ENCODE assay signal across 22 cellular contexts in the genomic region with DNA sequence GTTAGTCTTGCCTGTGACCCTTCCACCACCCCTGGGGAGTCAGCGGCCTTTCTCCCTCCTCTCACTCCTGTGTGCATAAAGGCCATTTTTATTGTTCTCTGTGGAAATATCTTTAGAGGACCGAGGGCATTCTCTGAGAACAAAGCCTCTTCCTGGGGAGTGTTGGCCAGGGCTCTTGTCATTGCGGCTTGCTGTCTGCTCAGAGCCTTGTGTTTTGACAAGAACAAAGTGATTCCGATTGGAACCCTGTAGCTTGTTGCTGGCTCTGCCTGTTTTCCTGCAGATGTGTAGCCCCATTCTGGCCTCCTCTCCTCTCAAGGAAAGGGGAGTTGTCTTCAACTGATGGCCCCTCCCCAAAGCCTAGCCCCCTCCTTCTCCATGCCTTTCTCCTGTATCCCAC.
"Had no signal": no experiment of that assay in that cellular context is flagged by ENCODE, and none has a peak within 500 bp of the region (broad histone marks: within the 10 kb centered on the region; RNA-seq: fewer than 3 reads in every experiment).

No MANE protein-coding gene starts in this region.

- H3K4me1 ChIP-seq: adrenal gland, ascending aorta, testis, vagina had no signal

- DNase-seq: activated T-cell treated with anti-CD3 and anti-CD28 coated beads, Interleukin-2, amount 50 U/mL, for 24 hours; adrenal gland; central memory CD4-positive, alpha-beta T cell; dermis blood vessel endothelial cell; effector memory CD4-positive, alpha-beta T cell; glutamatergic neuron; left colon; mucosa of descending colon; stimulated activated CD4-positive, alpha-beta T cell treated with anti-CD3 and anti-CD28 coated beads, Interleukin-4, amount 100 ng/mL, for 4 hours; testis; trophoblast cell had no signal

- H3K4me3 ChIP-seq: adrenal gland, ascending aorta, hepatocyte, mucosa of descending colon, testis, vagina had no signal

- H3K4me1 Mint-ChIP-seq: activated T-helper 17 cell treated with anti-CD3 and anti-CD28 coated beads, Interleukin-2, amount 50 U/mL, for 72 hours; memory B cell had no signal

- H3K79me2 ChIP-seq: hepatocyte had no signal

- H2AFZ ChIP-seq: hepatocyte had no signal

- H3K27me3 ChIP-seq: ascending aorta, testis, vagina had no signal

- H3K9me3 Mint-ChIP-seq: activated T-cell treated with anti-CD3 and anti-CD28 coated beads, Interleukin-2, amount 50 U/mL, for 24 hours; activated T-helper 17 cell treated with anti-CD3 and anti-CD28 coated beads, Interleukin-2, amount 50 U/mL, for 72 hours had no signal

- H3K4me2 ChIP-seq: hepatocyte had no signal

- H3K27ac Mint-ChIP-seq: activated naive CD8-positive, alpha-beta T cell; activated T-cell treated with anti-CD3 and anti-CD28 coated beads, Interleukin-2, amount 50 U/mL, for 24 hours; activated T-helper 17 cell treated with anti-CD3 and anti-CD28 coated beads, Interleukin-2, amount 50 U/mL, for 72 hours; memory B cell had no signal

- H3K27ac ChIP-seq: adrenal gland, ascending aorta, hepatocyte, testis, vagina, VCaP had no signal

- H3K36me3 Mint-ChIP-seq: activated naive CD8-positive, alpha-beta T cell; memory B cell had no signal

- ATAC-seq: activated T-helper 17 cell treated with anti-CD3 and anti-CD28 coated beads, Interleukin-2, amount 50 U/mL, for 72 hours; esophagus mucosa; left colon; mucosa of descending colon had no signal

- FAIRE-seq: endothelial cell of umbilical vein, frontal cortex, keratinocyte had no signal

- H3K4me3 Mint-ChIP-seq: activated naive CD8-positive, alpha-beta T cell; activated T-cell treated with anti-CD3 and anti-CD28 coated beads, Interleukin-2, amount 50 U/mL, for 24 hours; activated T-helper 17 cell treated with anti-CD3 and anti-CD28 coated beads, Interleukin-2, amount 50 U/mL, for 72 hours; memory B cell had no signal

- H3K9me3 ChIP-seq: adrenal gland, ascending aorta, mucosa of descending colon, testis, vagina had no signal

- H3K36me3 ChIP-seq: adrenal gland, ascending aorta, vagina had no signal
